ENCODE assay signal across 19 cellular contexts in the genomic region with DNA sequence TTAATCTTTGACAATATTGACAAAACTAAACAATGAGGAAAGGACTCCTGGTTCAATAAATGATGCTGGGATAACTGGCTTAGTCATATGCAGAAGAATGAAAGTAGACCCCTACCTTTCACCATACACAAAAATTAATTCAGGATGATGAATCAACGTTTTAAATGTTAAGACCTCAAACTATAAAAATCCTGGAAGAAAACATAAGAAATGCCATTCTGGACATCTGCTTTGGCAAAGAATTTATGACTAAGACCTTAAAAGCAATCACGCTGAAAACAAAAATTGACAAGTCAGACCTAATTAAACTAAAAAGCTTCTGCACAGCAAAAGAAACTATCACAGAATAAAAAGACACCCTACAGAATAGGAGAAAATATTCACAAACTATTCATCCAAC.
DNase-seq lines count a peak whose midpoint lies in the region; ATAC-seq, FAIRE-seq and TF ChIP-seq lines count a peak whose summit lies in the region.
"Had no signal": no experiment of that assay in that cellular context is flagged by ENCODE, and none has a peak within 500 bp of the region (broad histone marks: within the 10 kb centered on the region; RNA-seq: fewer than 3 reads in every experiment).

No MANE protein-coding gene starts in this region.

- CTCF ChIA-PET in PC-3 (lab: Charles Lee) (no interaction called here), RWPE1 (lab: Yijun Ruan, JAX) (no interaction called here)

- H3K9me3 Mint-ChIP-seq in astrocyte (ENCODE audit: unreplicated experiment): no peaks in the 10 kb centered on the region

- DNase-seq in EL (peak; percentile 60), PC-3 (peak; percentile 67), astrocyte (ENCODE audit: low read depth) (peak; percentile 60), retinal pigment epithelial cell (ENCODE audit: low read depth) (peak; percentile 71), esophagus squamous epithelium (lab: John Stamatoyannopoulos, UW) (no peak), NCI-H1436 (lab: John Stamatoyannopoulos, UW) (no peak), RWPE1 (ENCODE audit: low spot score) (no peak)
- DNase-seq: BE2C; C1 segment of cervical spinal cord; Caco-2; CD4-positive, CD25-positive, alpha-beta regulatory T cell; DMS153; DMS79; HCEC 1CT had no signal

- no peak for FAIRE-seq in astrocyte (lab: Jason Lieb, UNC)
- FAIRE-seq: G401.6, GM12891, H54 had no signal

- WGBS in esophagus squamous epithelium, 2 donors: 64 to 67% methylated on average over 2 of the region's 2 CpGs

- H3K27ac Mint-ChIP-seq in astrocyte (ENCODE audit: unreplicated experiment): no peak overlapping the region
- H3K27ac Mint-ChIP-seq: CD4-positive, CD25-positive, alpha-beta regulatory T cell; GM23338 had no signal

- H3K4me2 ChIP-seq in PC-3 (ENCODE audit: low read length): no peak overlapping the region
- no peak overlapping the region for H3K4me2 ChIP-seq in astrocyte (ENCODE audit: low read length)
- H3K4me2 ChIP-seq: GM23338 had no signal

- H3K36me3 ChIP-seq in PC-3 (ENCODE audit: low read depth, low read length): 0 out of 2 replicates have a peak, but pooled peaks cover 2% of the 10 kb centered on the region
- H3K36me3 ChIP-seq in astrocyte (ENCODE audit: insufficient read depth, low read length): no peaks in the 10 kb centered on the region
- H3K36me3 ChIP-seq in esophagus squamous epithelium: no peaks in the 10 kb centered on the region
- H3K36me3 ChIP-seq: BE2C had no signal

- H3K9me3 ChIP-seq in PC-3 (ENCODE audit: low read length) (no peaks in the 10 kb centered on the region), astrocyte (ENCODE audit: insufficient read depth, low read depth, low read length) (no peaks in the 10 kb centered on the region), esophagus squamous epithelium (no peaks in the 10 kb centered on the region)
- H3K9me3 ChIP-seq: BE2C, Caco-2 had no signal

- H4K20me1 ChIP-seq in PC-3 (ENCODE audit: low read length) (no peaks in the 10 kb centered on the region), astrocyte (ENCODE audit: insufficient read depth, low read length) (no peaks in the 10 kb centered on the region)

- ATAC-seq in PC-3: peak; percentile 22; the same call in 1 of the 2 replicates
- ATAC-seq: GM23338 had no signal

- BruUV-seq in PC-3 (replicated peaks; lab: Mats Ljungman, UMichigan): no TSS peak

- no peak overlapping the region for H3K27ac ChIP-seq in PC-3 (ENCODE audit: low read length)
- H3K27ac ChIP-seq in astrocyte (ENCODE audit: low read depth, low read length): no peak overlapping the region
- no peak overlapping the region for H3K27ac ChIP-seq in esophagus squamous epithelium
- no peak overlapping the region for H3K27ac ChIP-seq in RWPE1
- H3K27ac ChIP-seq: HL-60 had no signal

- intact Hi-C loops in PC-3 (cut with micrococcal nuclease): loop anchor here (5.0 kb wide), 2 partner anchors 37 to 97 kb away; partner anchors contain the start of gene LMNTD1
- intact Hi-C loops in esophagus squamous epithelium (cut with DNase I): no loop called here

- no peaks in the 10 kb centered on the region for H3K27me3 Mint-ChIP-seq in astrocyte (ENCODE audit: low read depth, unreplicated experiment)

- POLR2A ChIA-PET in PC-3 (lab: Charles Lee; ENCODE audit: unreplicated experiment) (interaction anchor here (0.6 kb wide), 1 partner anchor 1039 kb away, joined by 12 read pairs; no protein-coding TSS in a partner anchor), RWPE1 (lab: Yijun Ruan, JAX; ENCODE audit: low non-redundant PET) (no interaction called here)

- H3K4me3 ChIP-seq in PC-3 (ENCODE audit: low read length): no peak overlapping the region
- no peak overlapping the region for H3K4me3 ChIP-seq in astrocyte (ENCODE audit: insufficient read depth, low read depth, low read length)
- H3K4me3 ChIP-seq in retinal pigment epithelial cell (ENCODE audit: low read length): no peak overlapping the region
- H3K4me3 ChIP-seq in esophagus squamous epithelium: no peak overlapping the region
- H3K4me3 ChIP-seq: GM23338 had no signal

- no peak for TF ChIP-seq POLR2A in esophagus squamous epithelium (IDR thresholded peaks at IDR 0.05)

- TF ChIP-seq CTCF in PC-3 (conservative IDR thresholded peaks at IDR 0.05; ENCODE audit: low read depth, low read length): no peak
- TF ChIP-seq CTCF in astrocyte (IDR thresholded peaks at IDR 0.05; ENCODE audit: insufficient read depth, low read depth, low read length): no peak
- no peak for TF ChIP-seq CTCF in retinal pigment epithelial cell (conservative IDR thresholded peaks at IDR 0.05; ENCODE audit: low read depth, low read length)
- TF ChIP-seq CTCF in esophagus squamous epithelium (IDR thresholded peaks at IDR 0.05): no peak
- no peak for TF ChIP-seq CTCF in RWPE1 (conservative IDR thresholded peaks at IDR 0.05; ENCODE audit: low read depth)

- H2AFZ ChIP-seq in PC-3 (ENCODE audit: low read length): no peak overlapping the region
- no peak overlapping the region for H2AFZ ChIP-seq in astrocyte (ENCODE audit: low read depth, low read length)
- H2AFZ ChIP-seq: GM23338 had no signal

- no peaks in the 10 kb centered on the region for H3K36me3 Mint-ChIP-seq in astrocyte (ENCODE audit: low read depth, unreplicated experiment)
- H3K36me3 Mint-ChIP-seq: CD4-positive, CD25-positive, alpha-beta regulatory T cell had no signal

- H3K4me1 ChIP-seq in PC-3 (ENCODE audit: insufficient read depth, low read length) (peaks cover 19% of the 10 kb centered on the region), astrocyte (ENCODE audit: insufficient read depth, low read length) (peaks cover 4% of the 10 kb centered on the region), esophagus squamous epithelium (peaks cover 0 to 8% (median 0%) of the 10 kb centered on the region in 3 donors)
- H3K4me1 ChIP-seq: Caco-2 had no signal

- no peak overlapping the region for H3K4me3 Mint-ChIP-seq in astrocyte (ENCODE audit: unreplicated experiment)
- H3K4me3 Mint-ChIP-seq: CD4-positive, CD25-positive, alpha-beta regulatory T cell; GM23338 had no signal

- H3F3A ChIP-seq in PC-3 (ENCODE audit: low read length, unreplicated experiment): no peaks in the 10 kb centered on the region

- no peaks in the 10 kb centered on the region for H3K9me2 ChIP-seq in PC-3 (replicated peaks; ENCODE audit: low read length)

- H3K27me3 ChIP-seq in PC-3 (ENCODE audit: low read length): no peaks in the 10 kb centered on the region
- no peaks in the 10 kb centered on the region for H3K27me3 ChIP-seq in astrocyte (ENCODE audit: insufficient read depth, low read length)
- H3K27me3 ChIP-seq in esophagus squamous epithelium: no peaks in the 10 kb centered on the region
- H3K27me3 ChIP-seq: BE2C had no signal

- H3K79me2 ChIP-seq in PC-3 (ENCODE audit: low read length): no peaks in the 10 kb centered on the region
- H3K79me2 ChIP-seq in astrocyte (ENCODE audit: insufficient read depth, low read length): no peaks in the 10 kb centered on the region

- H3K4me1 Mint-ChIP-seq in astrocyte (ENCODE audit: low read depth, unreplicated experiment): peaks cover 13% of the 10 kb centered on the region
- H3K4me1 Mint-ChIP-seq: GM23338 had no signal

- H3K9ac ChIP-seq in PC-3 (ENCODE audit: low read length) (no peak overlapping the region), astrocyte (ENCODE audit: low read length) (no peak overlapping the region)

Comparison
In these comparisons a context has a peak if more than half of its experiments do, and no peak if none do; other contexts are left out.
1. DNase-seq: peak in EL (single experiment), PC-3 (single experiment), astrocyte (single experiment) and retinal pigment epithelial cell (single experiment); none in esophagus squamous epithelium (single experiment), NCI-H1436 (single experiment) and RWPE1 (single experiment).